7 cellular contexts compared by ENCODE assay signal in the genomic region with DNA sequence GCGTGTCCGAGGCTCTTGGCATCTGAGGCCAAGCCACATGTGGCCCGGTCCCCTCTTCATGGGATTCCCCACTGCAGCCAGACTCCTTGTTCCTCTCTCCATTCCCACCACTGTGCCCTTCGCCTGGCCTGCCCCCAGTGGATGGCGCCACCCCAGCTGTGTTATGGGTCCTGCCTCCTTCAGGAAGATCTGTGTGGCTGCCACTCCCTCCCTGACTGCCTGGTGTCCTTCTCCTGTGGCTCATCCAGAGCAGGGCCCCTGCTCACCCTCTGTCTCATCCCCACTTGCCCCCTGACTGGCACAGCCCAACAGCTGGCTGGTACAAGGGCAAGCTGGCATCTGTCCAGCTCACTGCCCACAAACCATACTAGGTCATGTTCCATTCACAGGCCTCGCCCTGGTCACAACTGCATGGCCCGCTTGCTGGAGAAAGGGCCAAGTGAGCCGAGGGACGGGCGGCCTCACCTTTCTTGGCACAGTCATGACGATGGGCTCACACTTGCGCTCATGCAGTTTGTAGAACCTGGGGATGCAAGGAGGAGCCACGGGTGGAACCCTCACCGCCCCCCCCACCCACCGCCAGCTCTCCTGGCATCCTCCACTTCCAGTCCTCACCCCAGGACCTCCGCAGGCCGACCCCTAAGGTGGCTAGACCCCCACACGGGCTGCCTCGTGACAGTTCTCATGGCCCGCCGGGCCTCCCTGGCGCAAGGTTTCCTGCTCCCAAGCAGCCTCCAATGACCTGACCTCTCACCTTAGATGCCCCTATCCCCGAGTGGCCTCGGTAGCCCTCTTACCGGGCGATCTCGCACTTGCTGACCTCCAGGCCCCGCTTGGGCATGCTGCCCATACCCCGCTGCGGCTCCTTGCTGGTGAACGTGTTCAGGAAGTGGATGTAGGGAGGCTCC. TPM values are rescaled to one million over a fixed set of nuclear protein-coding genes. Genes with fewer than 3 reads are reported as not detected.
A peak's percentile ranks its signal among the peaks of the same experiment; 100 is the strongest.
DNase-seq lines count a peak whose midpoint lies in the region; ATAC-seq and TF ChIP-seq lines count a peak whose summit lies in the region.

No MANE protein-coding gene starts in this region.

- peak; percentile 19 for ATAC-seq in left colon
- no peak for ATAC-seq in GM21515 (IDR thresholded peaks at IDR 0.05; ENCODE audit: unreplicated experiment)

- no peak for TF ChIP-seq CTCF in vagina (IDR thresholded peaks at IDR 0.05)

- peak overlapping the region; percentile 95 for H3K9ac ChIP-seq in Karpas-422 (ENCODE audit: low read length)

- peak; percentile 58 for DNase-seq in GF-D8 (lab: John Stamatoyannopoulos, UW)
- DNase-seq in Karpas-422: peak; percentile 46
- no peak for DNase-seq in left colon
- no peak for DNase-seq in vagina (ENCODE audit: extremely low spot score in 2 of 2)
- DNase-seq in GM19238 (ENCODE audit: insufficient read length, low spot score): no peak

- no peak for TF ChIP-seq POLR2A in vagina (IDR thresholded peaks at IDR 0.05)

- peak overlapping the region; percentile 94 for H3K27ac Mint-ChIP-seq in activated naive CD4-positive, alpha-beta T cell treated with anti-CD3 and anti-CD28 coated beads, Interleukin-2, amount 50 U/mL, for 24 hours

- H3K27me3 Mint-ChIP-seq in activated naive CD4-positive, alpha-beta T cell treated with anti-CD3 and anti-CD28 coated beads, Interleukin-2, amount 50 U/mL, for 24 hours: no peaks in the 10 kb centered on the region

- H3K4me3 ChIP-seq in Karpas-422 (ENCODE audit: low read length): peak overlapping the region; percentile 86; the same call in 1 of the 2 replicates
- no peak overlapping the region for H3K4me3 ChIP-seq in vagina

- peaks cover 68% of the 10 kb centered on the region for H3K4me1 ChIP-seq in Karpas-422 (ENCODE audit: low read length)
- peaks cover 62% of the 10 kb centered on the region for H3K4me1 ChIP-seq in vagina

- H3K27me3 ChIP-seq in Karpas-422 (ENCODE audit: low read length): no peaks in the 10 kb centered on the region
- H3K27me3 ChIP-seq in vagina: no peaks in the 10 kb centered on the region

- H3K4me3 Mint-ChIP-seq in activated naive CD4-positive, alpha-beta T cell treated with anti-CD3 and anti-CD28 coated beads, Interleukin-2, amount 50 U/mL, for 24 hours: peak overlapping the region; percentile 89

- peaks cover 64% of the 10 kb centered on the region for H3K4me1 Mint-ChIP-seq in activated naive CD4-positive, alpha-beta T cell treated with anti-CD3 and anti-CD28 coated beads, Interleukin-2, amount 50 U/mL, for 24 hours

- H3K9me3 ChIP-seq in Karpas-422 (ENCODE audit: low read length) (no peaks in the 10 kb centered on the region), vagina (no peaks in the 10 kb centered on the region)

- peak overlapping the region; percentile 100 for H3K27ac ChIP-seq in Karpas-422 (ENCODE audit: low read length)
- H3K27ac ChIP-seq in vagina: peak overlapping the region; percentile 4

- H3K4me2 ChIP-seq in Karpas-422 (ENCODE audit: low read depth, low read length, poor library complexity, severe bottlenecking): peak overlapping the region; percentile 73

- no peak overlapping the region for H2AFZ ChIP-seq in Karpas-422 (ENCODE audit: low read length)

- peaks cover 24% of the 10 kb centered on the region for H3K79me2 ChIP-seq in Karpas-422 (ENCODE audit: low read length)

- no peaks in the 10 kb centered on the region for H3K36me3 Mint-ChIP-seq in activated naive CD4-positive, alpha-beta T cell treated with anti-CD3 and anti-CD28 coated beads, Interleukin-2, amount 50 U/mL, for 24 hours

- intact Hi-C loops in left colon (cut with DNase I, micrococcal nuclease) (no loop called here), vagina (cut with DNase I) (no loop called here)

- peaks cover 7% of the 10 kb centered on the region; the same call in 1 of the 2 replicates for H4K20me1 ChIP-seq in Karpas-422 (ENCODE audit: insufficient read depth, low read depth, low read length)

- H3K9me3 Mint-ChIP-seq in activated naive CD4-positive, alpha-beta T cell treated with anti-CD3 and anti-CD28 coated beads, Interleukin-2, amount 50 U/mL, for 24 hours: no peaks in the 10 kb centered on the region

- H3K9me2 ChIP-seq in Karpas-422 (replicated peaks; ENCODE audit: insufficient read depth, low read length): no peaks in the 10 kb centered on the region

- H3K36me3 ChIP-seq in Karpas-422 (ENCODE audit: insufficient read depth, low read length) (no peaks in the 10 kb centered on the region), vagina (peaks cover 0 to 44% of the 10 kb centered on the region in 2 donors)

RNA-seq across cellular contexts. Expression of a gene that starts 2.1 kb away (rescaled TPM):
- 161 and 348 TPM in 2 replicates for total RNA-seq in Karpas-422 (2014; rRNA removed; shearing (Covaris generic); ENCODE audit: low replicate concordance)
- total RNA-seq in left colon: 10 to 100 TPM in 1 of 2 donors, 1 to 10 TPM in 1; 7.1 to 11.2 TPM
- total RNA-seq in vagina: 18.2 TPM

RNA-seq across cellular contexts. Expression of a gene that starts 3.7 kb away (rescaled TPM):
- 15.5 and 40.6 TPM in 2 replicates for total RNA-seq in Karpas-422 (2014; rRNA removed; shearing (Covaris generic); ENCODE audit: low replicate concordance)
- total RNA-seq in left colon (100 to 1,000 TPM; 195 to 230 TPM), vagina (70.7 TPM)

RNA-seq across cellular contexts. Expression of a gene that starts 11.3 kb away (rescaled TPM):
- 48.9 and 83.6 TPM in 2 replicates for total RNA-seq in Karpas-422 (2014; rRNA removed; shearing (Covaris generic); ENCODE audit: low replicate concordance)
- 10 to 100 TPM; 45.3 to 47.4 TPM for total RNA-seq in left colon
- total RNA-seq in vagina: 50.6 TPM

RNA-seq across cellular contexts. Expression of a gene that starts 13.0 kb away (rescaled TPM):
- not detected in 2 replicates for total RNA-seq in Karpas-422 (2014; rRNA removed; shearing (Covaris generic); ENCODE audit: low replicate concordance)
- total RNA-seq in left colon (not detected), vagina (not detected)

RNA-seq across cellular contexts. Expression of a gene that starts 15.6 kb away (rescaled TPM):
- 0.29 TPM in 1 of 2 replicates, not detected in the other for total RNA-seq in Karpas-422 (2014; rRNA removed; shearing (Covaris generic); ENCODE audit: low replicate concordance)
- total RNA-seq in left colon (1 to 10 TPM; 1.1 to 2.0 TPM), vagina (0.98 TPM)

Comparison
In these comparisons a context has a peak if more than half of its experiments do, and no peak if none do; other contexts are left out.
1. DNase-seq: peak in GF-D8 (single experiment) and Karpas-422 (single experiment); none in left colon (0 of 2), vagina (0 of 2) and GM19238 (single experiment).